Comparison of ENCODE assay signal across 8 cellular contexts in the genomic region with DNA sequence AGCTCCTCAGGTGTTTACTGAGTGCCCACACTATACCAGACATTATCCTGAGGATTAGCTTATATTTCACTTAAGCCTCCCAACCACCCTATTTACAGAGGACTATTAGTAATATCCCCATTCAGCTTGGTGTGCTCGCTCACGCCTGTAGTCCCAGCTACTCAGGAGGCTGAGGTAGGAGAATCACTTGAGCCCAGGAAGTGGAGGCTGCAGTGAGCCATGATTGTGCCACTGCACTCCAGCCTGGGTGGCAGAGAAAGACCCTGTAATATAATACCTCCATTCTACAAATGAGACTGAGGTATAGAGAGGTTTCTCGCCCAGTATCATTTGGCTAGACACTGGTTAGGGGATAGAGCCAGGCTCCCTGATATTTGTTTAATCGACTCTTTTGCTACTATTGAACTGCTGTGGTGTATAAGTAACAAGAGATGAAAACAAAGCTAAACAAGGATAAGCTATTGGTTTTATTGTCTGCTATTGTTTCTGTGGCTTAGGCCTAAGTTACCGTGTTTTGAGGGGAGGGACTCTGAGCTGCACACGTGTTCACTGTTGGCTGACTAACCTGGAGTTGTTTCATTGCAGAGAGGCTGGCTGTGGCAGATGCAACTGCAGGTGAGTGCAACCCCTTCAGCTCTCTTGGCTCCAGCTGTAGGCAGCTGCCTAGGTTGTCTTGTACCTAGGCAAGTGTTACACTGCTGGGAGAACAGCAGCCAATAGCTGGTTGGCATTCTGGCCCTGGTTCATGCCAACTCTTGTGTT. TPM values are rescaled to one million over a fixed set of nuclear protein-coding genes. Genes with fewer than 3 reads are reported as not detected.
A peak's percentile ranks its signal among the peaks of the same experiment; 100 is the strongest.
DNase-seq lines count a peak whose midpoint lies in the region; FAIRE-seq and TF ChIP-seq lines count a peak whose summit lies in the region.

No MANE protein-coding gene starts in this region.

- peak; percentile 44 for TF ChIP-seq POLR2A in endothelial cell of umbilical vein (IDR thresholded peaks at IDR 0.05; ENCODE audit: low read depth, low read length)

- TF ChIP-seq CTCF in endothelial cell of umbilical vein (IDR thresholded peaks at IDR 0.05; ENCODE audit: extremely low read depth in 1 of 2, insufficient read depth in 1 of 2, low read depth in 1 of 2, low read length in 2 of 2) (no peak), GM13977 (IDR thresholded peaks at IDR 0.05; ENCODE audit: extremely low read depth, insufficient read depth, missing control alignments) (no peak)

- intact Hi-C loops in endothelial cell of umbilical vein (cut with micrococcal nuclease), result no loop called here

- peaks cover 0 to 11% of the 10 kb centered on the region in 2 experiments for H3K36me3 ChIP-seq in endothelial cell of umbilical vein (ENCODE audit: control insufficient read depth in 2 of 2, extremely low read depth in 1 of 2, insufficient read depth in 2 of 2, low read length in 2 of 2)

- no peaks in the 10 kb centered on the region for H3K9me3 ChIP-seq in endothelial cell of umbilical vein (replicated peaks; ENCODE audit: control insufficient read depth, insufficient read depth, low read length)

- in situ Hi-C loops in GM13977 (cut with MboI; ENCODE audit: low pct_unique_long_range_greater_than_20kb, low sequenced_read_pairs, unreplicated experiment), result no loop called here

- H3K27ac ChIP-seq in endothelial cell of umbilical vein (ENCODE audit: insufficient read depth, low read depth, low read length) (no peak overlapping the region), skin epidermis (peak overlapping the region in 16 of 21 experiments; percentile 3 to 88 (median 48))

- H3K27me3 ChIP-seq in endothelial cell of umbilical vein (ENCODE audit: control insufficient read depth in 2 of 2, insufficient read depth in 2 of 2, low read length in 2 of 2), result no peaks in the 10 kb centered on the region

- H3K4me3 ChIP-seq in endothelial cell of umbilical vein (replicated peaks in 1 of 3; ENCODE audit: insufficient read depth in 1 of 3, low read depth in 1 of 3, low read length in 3 of 3), result peak overlapping the region in 1 of 3 experiments; percentile 28
- H3K4me3 ChIP-seq in skin epidermis, result peak overlapping the region in 1 of 7 experiments; percentile 6

- peak overlapping the region; percentile 80 for H3K4me2 ChIP-seq in endothelial cell of umbilical vein (ENCODE audit: insufficient read depth, low read length)

- FAIRE-seq in endothelial cell of umbilical vein (lab: Jason Lieb, UNC), result no peak

- POLR2A ChIA-PET in endothelial cell of umbilical vein (lab: Charles Lee), result no interaction called here

- BruUV-seq in endothelial cell of umbilical vein (replicated peaks; lab: Mats Ljungman, UMichigan), result no TSS peak

- CTCF ChIA-PET in endothelial cell of umbilical vein (lab: Charles Lee), result interaction anchor here (1.3 to 2.4 kb wide), 3 partner anchors 16 to 696 kb away, joined by 3 to 8 read pairs (median 4); a partner anchor contains a TSS

- DNase-seq in activated CD8-positive, alpha-beta memory T cell treated with anti-CD3 and anti-CD28 coated beads for 24 hours, result peak; percentile 70
- DNase-seq in activated CD8-positive, alpha-beta memory T cell treated with anti-CD3 and anti-CD28 coated beads, Interleukin-2, amount 50 U/mL, for 4 hours, result no peak
- peak; percentile 73 for DNase-seq in RPMI8226
- DNase-seq in endothelial cell of umbilical vein (ENCODE audit: low read depth, low spot score), result no peak
- DNase-seq in GM13977 (ENCODE audit: low spot score), result no peak
- DNase-seq in NCI-H1417 (lab: John Stamatoyannopoulos, UW), result no peak
- no peak for DNase-seq in germinal center (ENCODE audit: low spot score)

- no peaks in the 10 kb centered on the region for H4K20me1 ChIP-seq in endothelial cell of umbilical vein (replicated peaks; ENCODE audit: control insufficient read depth, extremely low read depth, insufficient read depth, low read length)

- H2AFZ ChIP-seq in endothelial cell of umbilical vein (ENCODE audit: low read depth, low read length), result no peak overlapping the region

- H3K9ac ChIP-seq in endothelial cell of umbilical vein (replicated peaks; ENCODE audit: extremely low read depth, insufficient read depth, low read length), result no peak overlapping the region

- H3K9me1 ChIP-seq in endothelial cell of umbilical vein (replicated peaks; ENCODE audit: control insufficient read depth, extremely low read depth, insufficient read depth, low read length), result no peaks in the 10 kb centered on the region

- H3K4me1 ChIP-seq in endothelial cell of umbilical vein (ENCODE audit: control insufficient read depth, extremely low read depth, insufficient read depth, low read length), result peaks cover 27% of the 10 kb centered on the region

- dilution Hi-C loops in endothelial cell of umbilical vein (cut with MboI; ENCODE audit: extremely low pct_ligation_motif_present, low sequenced_read_pairs), result no loop called here

- peaks cover 48% of the 10 kb centered on the region for H3K79me2 ChIP-seq in endothelial cell of umbilical vein (ENCODE audit: control insufficient read depth, insufficient read depth, low read length)

TF ChIP-seq in endothelial cell of umbilical vein, 7 proteins besides CTCF, POLR2A, EP300 and RAD21:
- no peak for TF ChIP-seq GATA2 (IDR thresholded peaks at IDR 0.05; ENCODE audit: insufficient read depth, insufficient read length, low read depth, low read length)
- TF ChIP-seq POLR2AphosphoS5 (IDR thresholded peaks at IDR 0.05; ENCODE audit: insufficient read depth, low read depth, low read length), result no peak

RNA-seq across cellular contexts. Expression of a gene that starts 17.8 kb away (rescaled TPM):
- 158 and 164 TPM in 2 replicates for total RNA-seq in endothelial cell of umbilical vein
- polyA plus RNA-seq in endothelial cell of umbilical vein, result 52.7 and 64.0 TPM in 2 replicates
- 56.4 and 66.4 TPM in 2 replicates for polyA plus RNA-seq in endothelial cell of umbilical vein (2011; cell fraction: cytosol; rRNA removed)
- 119 and 154 TPM in 2 replicates for polyA plus RNA-seq in endothelial cell of umbilical vein (2011; cell fraction: nucleus; rRNA removed)
- polyA plus RNA-seq in endothelial cell of umbilical vein (2012), result 154 and 212 TPM in 2 replicates
- 251 and 281 TPM in 2 replicates for polyA minus RNA-seq in endothelial cell of umbilical vein
- 119 TPM for polyA minus RNA-seq in endothelial cell of umbilical vein (2011; cell fraction: cytosol; rRNA and poly(A)+ RNA removed)
- polyA minus RNA-seq in endothelial cell of umbilical vein (2011; cell fraction: nucleus; rRNA and poly(A)+ RNA removed), result 181 and 260 TPM in 2 replicates

Comparison
In these comparisons a context has a peak if more than half of its experiments do, and no peak if none do; other contexts are left out.
1. DNase-seq: peak in activated CD8-positive, alpha-beta memory T cell treated with anti-CD3 and anti-CD28 coated beads for 24 hours (single experiment) and RPMI8226 (single experiment); none in activated CD8-positive, alpha-beta memory T cell treated with anti-CD3 and anti-CD28 coated beads, Interleukin-2, amount 50 U/mL, for 4 hours (single experiment), endothelial cell of umbilical vein (single experiment), GM13977 (single experiment), NCI-H1417 (0 of 3) and germinal center (single experiment).